Comparison of ENCODE assay signal across 9 cellular contexts in the genomic region with DNA sequence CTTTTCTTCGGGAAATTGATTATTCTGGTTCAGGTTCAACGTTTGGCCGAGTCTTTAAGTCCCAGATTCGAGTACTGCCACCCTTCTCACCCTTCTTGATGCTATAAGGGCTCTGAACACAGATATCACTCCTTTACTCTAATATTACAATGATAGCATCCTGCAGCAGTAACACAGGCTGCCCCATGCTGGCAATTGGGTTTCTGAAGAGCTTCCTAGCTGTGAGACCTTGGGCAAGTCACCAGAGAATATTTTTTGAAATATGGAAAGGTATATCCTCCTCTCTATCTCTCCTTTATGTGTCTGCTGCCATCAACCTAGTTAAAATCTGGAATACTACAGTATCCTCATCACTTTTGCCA. TPM values are rescaled to one million over a fixed set of nuclear protein-coding genes. Genes with fewer than 3 reads are reported as not detected.
A peak's percentile ranks its signal among the peaks of the same experiment; 100 is the strongest.
DNase-seq lines count a peak whose midpoint lies in the region; ATAC-seq, FAIRE-seq and TF ChIP-seq lines count a peak whose summit lies in the region.
"Had no signal": no experiment of that assay in that cellular context is flagged by ENCODE, and none has a peak within 500 bp of the region (broad histone marks: within the 10 kb centered on the region; RNA-seq: fewer than 3 reads in every experiment).

No MANE protein-coding gene starts in this region.

- H3K9me3 Mint-ChIP-seq in activated T-helper 1 cell treated with anti-CD3 and anti-CD28 coated beads, Interleukin-12 subunit alpha, Interleukin-12 subunit beta, Interleukin-2, Interleukin-4 antibody, amounts not matched to agents 30 ng/mL and 10 ng/mL and 1 ng/mL, durations not matched to agents 14 hours and 24 hours and 36 hours, result no peaks in the 10 kb centered on the region

- no peak overlapping the region for H3K9ac ChIP-seq in mucosa of rectum (ENCODE audit: low read depth in 1 of 2, low read length in 2 of 2)

- peak overlapping the region; percentile 89 to 95 for H3K4me3 ChIP-seq in mucosa of rectum (ENCODE audit: low read length in 2 of 2)

- peak overlapping the region; percentile 87 for H3K4me3 Mint-ChIP-seq in activated T-helper 1 cell treated with anti-CD3 and anti-CD28 coated beads, Interleukin-12 subunit alpha, Interleukin-12 subunit beta, Interleukin-2, Interleukin-4 antibody, amounts not matched to agents 30 ng/mL and 10 ng/mL and 1 ng/mL, durations not matched to agents 14 hours and 24 hours and 36 hours

- peak overlapping the region; percentile 54 for H3K27ac Mint-ChIP-seq in activated T-helper 1 cell treated with anti-CD3 and anti-CD28 coated beads, Interleukin-12 subunit alpha, Interleukin-12 subunit beta, Interleukin-2, Interleukin-4 antibody, amounts not matched to agents 30 ng/mL and 10 ng/mL and 1 ng/mL, durations not matched to agents 14 hours and 24 hours and 36 hours

- H3K27me3 ChIP-seq in mucosa of rectum (ENCODE audit: control insufficient read depth in 2 of 2, insufficient read depth in 2 of 2, low read length in 2 of 2), result no peaks in the 10 kb centered on the region

- H3K36me3 Mint-ChIP-seq in activated T-helper 1 cell treated with anti-CD3 and anti-CD28 coated beads, Interleukin-12 subunit alpha, Interleukin-12 subunit beta, Interleukin-2, Interleukin-4 antibody, amounts not matched to agents 30 ng/mL and 10 ng/mL and 1 ng/mL, durations not matched to agents 14 hours and 24 hours and 36 hours (ENCODE audit: low read depth), result peaks cover 4% of the 10 kb centered on the region

- FAIRE-seq in D721Med (lab: Jason Lieb, UNC), result no peak
- FAIRE-seq: TTC549 had no signal

- H3K9me3 ChIP-seq in mucosa of rectum (ENCODE audit: control insufficient read depth in 2 of 2, low read length in 2 of 2), result no peaks in the 10 kb centered on the region

- no peak for DNase-seq in activated T-helper 1 cell treated with anti-CD3 and anti-CD28 coated beads, Interleukin-12 subunit alpha, Interleukin-12 subunit beta, Interleukin-2, Interleukin-4 antibody, amounts not matched to agents 30 ng/mL and 10 ng/mL and 1 ng/mL, durations not matched to agents 14 hours and 24 hours and 36 hours (ENCODE audit: low spot score)
- DNase-seq in D721Med (ENCODE audit: insufficient read length, low spot score) (no peak), NCI-H2107 (lab: John Stamatoyannopoulos, UW) (no peak), NCI-H2107 treated with DMSO at 0.1 percent for 48 hours (lab: John Stamatoyannopoulos, UW; ENCODE audit: unreplicated experiment) (no peak), NCI-H510A treated with DMSO at 0.1 percent for 48 hours (lab: John Stamatoyannopoulos, UW) (no peak)

- ATAC-seq in GM19023 (IDR thresholded peaks at IDR 0.05; ENCODE audit: unreplicated experiment) (peak; percentile 26), HG02884 (IDR thresholded peaks at IDR 0.05; ENCODE audit: unreplicated experiment) (peak; percentile 22)

- no peaks in the 10 kb centered on the region for H3K36me3 ChIP-seq in mucosa of rectum (ENCODE audit: control insufficient read depth in 2 of 2, insufficient read depth in 2 of 2, low read length in 2 of 2)

- no peaks in the 10 kb centered on the region for H3K27me3 Mint-ChIP-seq in activated T-helper 1 cell treated with anti-CD3 and anti-CD28 coated beads, Interleukin-12 subunit alpha, Interleukin-12 subunit beta, Interleukin-2, Interleukin-4 antibody, amounts not matched to agents 30 ng/mL and 10 ng/mL and 1 ng/mL, durations not matched to agents 14 hours and 24 hours and 36 hours (ENCODE audit: insufficient read depth)

- H3K27ac ChIP-seq in mucosa of rectum (ENCODE audit: low read depth in 2 of 2, low read length in 2 of 2), result no peak overlapping the region

- TF ChIP-seq CTCF in D721Med (IDR thresholded peaks at IDR 0.05; ENCODE audit: insufficient read depth, missing control alignments), result no peak

- intact Hi-C loops in activated T-helper 1 cell treated with anti-CD3 and anti-CD28 coated beads, Interleukin-12 subunit alpha, Interleukin-12 subunit beta, Interleukin-2, Interleukin-4 antibody, amounts not matched to agents 30 ng/mL and 10 ng/mL and 1 ng/mL, durations not matched to agents 14 hours and 24 hours and 36 hours (cut with micrococcal nuclease), result loop anchor here (1.0 to 10.0 kb wide), 5 partner anchors 190 to 1139 kb away; a partner anchor contains a TSS

- H3K4me1 ChIP-seq in mucosa of rectum (ENCODE audit: control insufficient read depth in 2 of 2, insufficient read depth in 2 of 2, low read length in 2 of 2), result no peaks in the 10 kb centered on the region

- peaks cover 17% of the 10 kb centered on the region for H3K4me1 Mint-ChIP-seq in activated T-helper 1 cell treated with anti-CD3 and anti-CD28 coated beads, Interleukin-12 subunit alpha, Interleukin-12 subunit beta, Interleukin-2, Interleukin-4 antibody, amounts not matched to agents 30 ng/mL and 10 ng/mL and 1 ng/mL, durations not matched to agents 14 hours and 24 hours and 36 hours (ENCODE audit: low read depth)

RNA-seq across cellular contexts. Expression of a gene that starts 0.3 kb away (rescaled TPM):
- 4.1 and 7.1 TPM in 2 replicates for total RNA-seq in activated T-helper 1 cell treated with anti-CD3 and anti-CD28 coated beads, Interleukin-12 subunit alpha, Interleukin-12 subunit beta, Interleukin-2, Interleukin-4 antibody, amounts not matched to agents 30 ng/mL and 10 ng/mL and 1 ng/mL, durations not matched to agents 14 hours and 24 hours and 36 hours
